In genomic region chr2:208363485-208363884, GRCh38 we compare ENCODE assay signal across 10 cellular contexts. TPM values are rescaled to one million over a fixed set of nuclear protein-coding genes. Genes with fewer than 3 reads are reported as not detected.
A peak's percentile ranks its signal among the peaks of the same experiment; 100 is the strongest.
DNase-seq lines count a peak whose midpoint lies in the region; ATAC-seq and TF ChIP-seq lines count a peak whose summit lies in the region.
"Had no signal": no experiment of that assay in that cellular context is flagged by ENCODE, and none has a peak within 500 bp of the region (broad histone marks: within the 10 kb centered on the region; RNA-seq: fewer than 3 reads in every experiment).

No MANE protein-coding gene starts in this region.

- no peaks in the 10 kb centered on the region for H3K9me1 ChIP-seq in IMR-90 (ENCODE audit: insufficient read depth, low read length)

- H2AK9ac ChIP-seq in IMR-90 (replicated peaks; ENCODE audit: low read depth, low read length, poor library complexity): no peak overlapping the region

- H4K20me1 ChIP-seq in IMR-90 (ENCODE audit: insufficient read depth, low read length): no peaks in the 10 kb centered on the region

- H3K27me3 Mint-ChIP-seq in Calu3 (ENCODE audit: unreplicated experiment): no peaks in the 10 kb centered on the region
- H3K27me3 Mint-ChIP-seq: activated naive CD8-positive, alpha-beta T cell had no signal

- TF ChIP-seq RAD21 in IMR-90 (IDR thresholded peaks at IDR 0.05; ENCODE audit: low read length): no peak

- H3K4me1 ChIP-seq in IMR-90 (ENCODE audit: control insufficient read depth, insufficient read depth, low read length): no peaks in the 10 kb centered on the region

- no peaks in the 10 kb centered on the region; the same call in 1 of the 2 replicates for H3K27me3 ChIP-seq in IMR-90 (ENCODE audit: control insufficient read depth, insufficient read depth, low read length)

- peak; percentile 45 for ATAC-seq in GM21825 (IDR thresholded peaks at IDR 0.05; ENCODE audit: unreplicated experiment)
- ATAC-seq in IMR-90 (ENCODE audit: low read depth): peak; percentile 93
- no peak for ATAC-seq in HG03095 (IDR thresholded peaks at IDR 0.05; ENCODE audit: unreplicated experiment)

- H2BK20ac ChIP-seq in IMR-90 (ENCODE audit: low read depth, low read length): no peak overlapping the region

- no CpG with 5 or more reads among the region's 2 CpGs for WGBS in IMR-90 (ENCODE audit: extremely low coverage in 2 of 2, insufficient read length in 1 of 2), 2 experiments

- peaks cover 5% of the 10 kb centered on the region for H3K36me3 Mint-ChIP-seq in Calu3 (ENCODE audit: insufficient read depth, unreplicated experiment)

- H3K9me3 Mint-ChIP-seq in Calu3 (ENCODE audit: low read depth, unreplicated experiment): peaks cover 5% of the 10 kb centered on the region

- DNase-seq in GM04504 (ENCODE audit: low read depth) (peak; percentile 62), IMR-90 (peak; percentile 85), fibroblast of mammary gland (ENCODE audit: low read depth) (peak; percentile 82), Calu3 (no peak), amygdala (lab: John Stamatoyannopoulos, UW) (no peak)
- no peak for DNase-seq in stimulated activated CD4-positive, alpha-beta T cell treated with anti-CD3 and anti-CD28 coated beads, Interleukin-12 subunit alpha, Interleukin-12 subunit beta, amount 100 ng/mL, for 4 hours

- POLR2A ChIA-PET in IMR-90 (lab: Charles Lee; ENCODE audit: unreplicated experiment): no interaction called here

- no peak overlapping the region for H3K18ac ChIP-seq in IMR-90 (ENCODE audit: low read depth, low read length)

- no peak overlapping the region for H3K4me3 Mint-ChIP-seq in Calu3 (ENCODE audit: low read depth, unreplicated experiment)
- H3K4me3 Mint-ChIP-seq: activated naive CD8-positive, alpha-beta T cell had no signal

- peaks cover 2% of the 10 kb centered on the region; the same call in 1 of the 2 replicates for H3K36me3 ChIP-seq in IMR-90 (ENCODE audit: control insufficient read depth, insufficient read depth, low read length)

- no peak overlapping the region for H2AFZ ChIP-seq in IMR-90 (replicated peaks; ENCODE audit: low read length, poor library complexity)

- H3K4me1 Mint-ChIP-seq in Calu3 (ENCODE audit: low read depth, unreplicated experiment): peaks cover 13% of the 10 kb centered on the region

- dilution Hi-C loops in IMR-90 (cut with HindIII; ENCODE audit: low sequenced_read_pairs, unreplicated experiment): no loop called here

- no peak overlapping the region for H4K5ac ChIP-seq in IMR-90 (ENCODE audit: low read depth, low read length)

- BruUV-seq in IMR-90 (replicated peaks; lab: Mats Ljungman, UMichigan) (no TSS peak), Calu3 (replicated peaks; lab: Mats Ljungman, UMichigan) (no TSS peak)

- no peak overlapping the region for H3K9ac ChIP-seq in IMR-90 (ENCODE audit: low read depth, low read length)

- in situ Hi-C loops in IMR-90 (cut with MboI; ENCODE audit: low sequenced_read_pairs): no loop called here

- H2BK5ac ChIP-seq in IMR-90 (ENCODE audit: low read depth, low read length, poor library complexity, severe bottlenecking): no peak overlapping the region

- H3K9me3 ChIP-seq in IMR-90 (ENCODE audit: control insufficient read depth, insufficient read depth, low read length): no peaks in the 10 kb centered on the region

- H3K27ac ChIP-seq in IMR-90 (ENCODE audit: insufficient read depth, low read length): no peak overlapping the region

- no peak overlapping the region for H3K23ac ChIP-seq in IMR-90 (ENCODE audit: low read depth, low read length)

- TF ChIP-seq POLR2A in IMR-90 (IDR thresholded peaks at IDR 0.05; ENCODE audit: low read depth, low read length): no peak

- TF ChIP-seq CTCF in IMR-90 (conservative IDR thresholded peaks at IDR 0.05; ENCODE audit: low read depth, low read length) (no peak), fibroblast of mammary gland (conservative IDR thresholded peaks at IDR 0.05; ENCODE audit: control insufficient read depth, insufficient read depth, low read depth, low read length) (no peak), Calu3 (IDR thresholded peaks at IDR 0.05; ENCODE audit: unreplicated experiment) (no peak)

- H2BK15ac ChIP-seq in IMR-90 (ENCODE audit: low read depth, low read length): no peak overlapping the region

- no peak overlapping the region for H4K8ac ChIP-seq in IMR-90 (ENCODE audit: low read depth in 2 of 2, low read length in 2 of 2)

- CTCF ChIA-PET in IMR-90 (lab: Yijun Ruan, JAX): no interaction called here
- CTCF ChIA-PET in Calu3 (lab: Charles Lee): no interaction called here

- H3K4ac ChIP-seq in IMR-90 (ENCODE audit: low read depth, low read length): no peak overlapping the region

- no peak overlapping the region for H3K4me2 ChIP-seq in IMR-90 (ENCODE audit: low read depth, low read length)

- H2AK5ac ChIP-seq in IMR-90 (ENCODE audit: low read depth, low read length): no peak overlapping the region

- no peak overlapping the region for H3K14ac ChIP-seq in IMR-90 (replicated peaks; ENCODE audit: low read depth, low read length)

- no peak overlapping the region for H4K91ac ChIP-seq in IMR-90 (ENCODE audit: insufficient read depth, low read depth, low read length)

- H3K4me3 ChIP-seq in IMR-90 (ENCODE audit: insufficient read depth, low read depth, low read length): no peak overlapping the region
- H3K4me3 ChIP-seq in fibroblast of mammary gland (ENCODE audit: control insufficient read depth, low read depth, low read length): no peak overlapping the region

- no peak overlapping the region for H3K27ac Mint-ChIP-seq in Calu3 (ENCODE audit: unreplicated experiment)
- H3K27ac Mint-ChIP-seq: activated naive CD8-positive, alpha-beta T cell had no signal

- no peaks in the 10 kb centered on the region for H3K79me1 ChIP-seq in IMR-90 (ENCODE audit: low read depth in 1 of 2, low read length in 2 of 2)

- H3K56ac ChIP-seq in IMR-90 (ENCODE audit: extremely low read depth, insufficient read depth, low read length): no peak overlapping the region

- intact Hi-C loops in IMR-90 (cut with micrococcal nuclease): no loop called here
- intact Hi-C loops in Calu3 (cut with micrococcal nuclease; ENCODE audit: unreplicated experiment): no loop called here

- no peak overlapping the region for H2BK120ac ChIP-seq in IMR-90 (ENCODE audit: low read depth, low read length)

TF ChIP-seq in IMR-90, 13 proteins besides CTCF, POLR2A, EP300 and RAD21:
- TF ChIP-seq ELK1 (IDR thresholded peaks at IDR 0.05; ENCODE audit: borderline replicate concordance, low read depth, low read length) (no peak), MXI1 (IDR thresholded peaks at IDR 0.05; ENCODE audit: borderline replicate concordance, low read depth, low read length) (no peak), CEBPB (IDR thresholded peaks at IDR 0.05; ENCODE audit: low read depth, low read length) (0 out of 2 replicates have a peak, but pooled peaks have one; percentile 18), NFE2L2 (IDR thresholded peaks at IDR 0.05; ENCODE audit: low read depth, low read length) (no peak), FOS (IDR thresholded peaks at IDR 0.05; ENCODE audit: low read depth, low read length) (peak; percentile 65)

RNA-seq across cellular contexts. Expression of gene PTH2R, which starts 43.1 kb away (rescaled TPM):
- total RNA-seq in IMR-90 (2012; rRNA removed) (under 0.01 TPM in 1 of 2 replicates, not detected in the other), Calu3 (2022) (0.71 TPM in 1 of 2 replicates, not detected in the other)
- polyA plus RNA-seq in IMR-90 (2012; rRNA removed): not detected in 2 replicates
- polyA plus RNA-seq in IMR-90 (2012; cell fraction: cytosol; rRNA removed): not detected in 2 replicates
- polyA plus RNA-seq in IMR-90 (2012; cell fraction: nucleus; rRNA removed; ENCODE audit: low replicate concordance): not detected in 2 replicates
- total RNA-seq: lung microvascular endothelial cell had no signal

Comparison
In these comparisons a context has a peak if more than half of its experiments do, and no peak if none do; other contexts are left out.
1. DNase-seq: peak in GM04504 (single experiment), IMR-90 (single experiment) and fibroblast of mammary gland (single experiment); none in Calu3 (single experiment), stimulated activated CD4-positive, alpha-beta T cell treated with anti-CD3 and anti-CD28 coated beads, Interleukin-12 subunit alpha, Interleukin-12 subunit beta, amount 100 ng/mL, for 4 hours (single experiment) and amygdala (0 of 56).